ENCODE assay signal across 1 cellular context in genomic region chr14:24232645-24233537, GRCh38.
TF ChIP-seq lines count a peak whose summit lies in the region.

Gene GMPR2, plus strand, starts transcription at chr14:24232929. Its CDS starts 325 bp downstream, at chr14:24233254.

TF ChIP-seq in HepG2, 621 proteins besides CTCF, POLR2A, EP300 and RAD21 (continued from another document and continues in another):
- no peak; the same call in none of the 2 replicates for TF ChIP-seq SNAPC4 (CRISPR knock-in tag; IDR thresholded peaks at IDR 0.05)
- TF ChIP-seq GABPB1 (CRISPR knock-in tag; IDR thresholded peaks at IDR 0.05) = peak; percentile 90
- TF ChIP-seq FOXA3 (CRISPR knock-in tag; IDR thresholded peaks at IDR 0.05) = peak; percentile 50
- peak; percentile 92 for TF ChIP-seq RFX5 (IDR thresholded peaks at IDR 0.05; ENCODE audit: low read depth, low read length)
- TF ChIP-seq PTBP1 (IDR thresholded peaks at IDR 0.05; ENCODE audit: low read depth, low read length, poor library complexity, severe bottlenecking) = no peak
- no peak; the same call in 1 of the 2 replicates for TF ChIP-seq LCORL (IDR thresholded peaks at IDR 0.05)
- peak; percentile 98 for TF ChIP-seq LCORL (CRISPR knock-in tag; IDR thresholded peaks at IDR 0.05)
- TF ChIP-seq SKI (IDR thresholded peaks at IDR 0.05; ENCODE audit: partially characterized antibody) = no peak
- TF ChIP-seq RERE (CRISPR knock-in tag; IDR thresholded peaks at IDR 0.05; ENCODE audit: low read depth) = peak; percentile 10; the same call in 1 of the 2 replicates
- peak; percentile 93; the same call in 1 of the 2 replicates for TF ChIP-seq ZNF180 (CRISPR knock-in tag; IDR thresholded peaks at IDR 0.05; ENCODE audit: borderline replicate concordance, low read depth)
- TF ChIP-seq ZFP41 (CRISPR knock-in tag; IDR thresholded peaks at IDR 0.05; ENCODE audit: borderline replicate concordance) = no peak
- TF ChIP-seq ZNF276 (CRISPR knock-in tag; IDR thresholded peaks at IDR 0.05; ENCODE audit: low read depth) = peak; percentile 50; the same call in 1 of the 2 replicates
- no peak; the same call in 1 of the 2 replicates for TF ChIP-seq FOSL1 (CRISPR knock-in tag; IDR thresholded peaks at IDR 0.05; ENCODE audit: borderline replicate concordance)
- no peak; the same call in 1 of the 2 replicates for TF ChIP-seq TMF1 (CRISPR knock-in tag; IDR thresholded peaks at IDR 0.05; ENCODE audit: low read depth)
- no peak; the same call in 1 of the 2 replicates for TF ChIP-seq CBFB (CRISPR knock-in tag; IDR thresholded peaks at IDR 0.05)
- TF ChIP-seq CCDC6 (CRISPR knock-in tag; IDR thresholded peaks at IDR 0.05) = no peak
- TF ChIP-seq RAD51 (IDR thresholded peaks at IDR 0.05; ENCODE audit: borderline replicate concordance) = no peak
- TF ChIP-seq, protein P1, sequence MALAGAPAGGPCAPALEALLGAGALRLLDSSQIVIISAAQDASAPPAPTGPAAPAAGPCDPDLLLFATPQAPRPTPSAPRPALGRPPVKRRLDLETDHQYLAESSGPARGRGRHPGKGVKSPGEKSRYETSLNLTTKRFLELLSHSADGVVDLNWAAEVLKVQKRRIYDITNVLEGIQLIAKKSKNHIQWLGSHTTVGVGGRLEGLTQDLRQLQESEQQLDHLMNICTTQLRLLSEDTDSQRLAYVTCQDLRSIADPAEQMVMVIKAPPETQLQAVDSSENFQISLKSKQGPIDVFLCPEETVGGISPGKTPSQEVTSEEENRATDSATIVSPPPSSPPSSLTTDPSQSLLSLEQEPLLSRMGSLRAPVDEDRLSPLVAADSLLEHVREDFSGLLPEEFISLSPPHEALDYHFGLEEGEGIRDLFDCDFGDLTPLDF (CRISPR knock-in tag; IDR thresholded peaks at IDR 0.05) = peak; percentile 89
- TF ChIP-seq, protein P2, sequence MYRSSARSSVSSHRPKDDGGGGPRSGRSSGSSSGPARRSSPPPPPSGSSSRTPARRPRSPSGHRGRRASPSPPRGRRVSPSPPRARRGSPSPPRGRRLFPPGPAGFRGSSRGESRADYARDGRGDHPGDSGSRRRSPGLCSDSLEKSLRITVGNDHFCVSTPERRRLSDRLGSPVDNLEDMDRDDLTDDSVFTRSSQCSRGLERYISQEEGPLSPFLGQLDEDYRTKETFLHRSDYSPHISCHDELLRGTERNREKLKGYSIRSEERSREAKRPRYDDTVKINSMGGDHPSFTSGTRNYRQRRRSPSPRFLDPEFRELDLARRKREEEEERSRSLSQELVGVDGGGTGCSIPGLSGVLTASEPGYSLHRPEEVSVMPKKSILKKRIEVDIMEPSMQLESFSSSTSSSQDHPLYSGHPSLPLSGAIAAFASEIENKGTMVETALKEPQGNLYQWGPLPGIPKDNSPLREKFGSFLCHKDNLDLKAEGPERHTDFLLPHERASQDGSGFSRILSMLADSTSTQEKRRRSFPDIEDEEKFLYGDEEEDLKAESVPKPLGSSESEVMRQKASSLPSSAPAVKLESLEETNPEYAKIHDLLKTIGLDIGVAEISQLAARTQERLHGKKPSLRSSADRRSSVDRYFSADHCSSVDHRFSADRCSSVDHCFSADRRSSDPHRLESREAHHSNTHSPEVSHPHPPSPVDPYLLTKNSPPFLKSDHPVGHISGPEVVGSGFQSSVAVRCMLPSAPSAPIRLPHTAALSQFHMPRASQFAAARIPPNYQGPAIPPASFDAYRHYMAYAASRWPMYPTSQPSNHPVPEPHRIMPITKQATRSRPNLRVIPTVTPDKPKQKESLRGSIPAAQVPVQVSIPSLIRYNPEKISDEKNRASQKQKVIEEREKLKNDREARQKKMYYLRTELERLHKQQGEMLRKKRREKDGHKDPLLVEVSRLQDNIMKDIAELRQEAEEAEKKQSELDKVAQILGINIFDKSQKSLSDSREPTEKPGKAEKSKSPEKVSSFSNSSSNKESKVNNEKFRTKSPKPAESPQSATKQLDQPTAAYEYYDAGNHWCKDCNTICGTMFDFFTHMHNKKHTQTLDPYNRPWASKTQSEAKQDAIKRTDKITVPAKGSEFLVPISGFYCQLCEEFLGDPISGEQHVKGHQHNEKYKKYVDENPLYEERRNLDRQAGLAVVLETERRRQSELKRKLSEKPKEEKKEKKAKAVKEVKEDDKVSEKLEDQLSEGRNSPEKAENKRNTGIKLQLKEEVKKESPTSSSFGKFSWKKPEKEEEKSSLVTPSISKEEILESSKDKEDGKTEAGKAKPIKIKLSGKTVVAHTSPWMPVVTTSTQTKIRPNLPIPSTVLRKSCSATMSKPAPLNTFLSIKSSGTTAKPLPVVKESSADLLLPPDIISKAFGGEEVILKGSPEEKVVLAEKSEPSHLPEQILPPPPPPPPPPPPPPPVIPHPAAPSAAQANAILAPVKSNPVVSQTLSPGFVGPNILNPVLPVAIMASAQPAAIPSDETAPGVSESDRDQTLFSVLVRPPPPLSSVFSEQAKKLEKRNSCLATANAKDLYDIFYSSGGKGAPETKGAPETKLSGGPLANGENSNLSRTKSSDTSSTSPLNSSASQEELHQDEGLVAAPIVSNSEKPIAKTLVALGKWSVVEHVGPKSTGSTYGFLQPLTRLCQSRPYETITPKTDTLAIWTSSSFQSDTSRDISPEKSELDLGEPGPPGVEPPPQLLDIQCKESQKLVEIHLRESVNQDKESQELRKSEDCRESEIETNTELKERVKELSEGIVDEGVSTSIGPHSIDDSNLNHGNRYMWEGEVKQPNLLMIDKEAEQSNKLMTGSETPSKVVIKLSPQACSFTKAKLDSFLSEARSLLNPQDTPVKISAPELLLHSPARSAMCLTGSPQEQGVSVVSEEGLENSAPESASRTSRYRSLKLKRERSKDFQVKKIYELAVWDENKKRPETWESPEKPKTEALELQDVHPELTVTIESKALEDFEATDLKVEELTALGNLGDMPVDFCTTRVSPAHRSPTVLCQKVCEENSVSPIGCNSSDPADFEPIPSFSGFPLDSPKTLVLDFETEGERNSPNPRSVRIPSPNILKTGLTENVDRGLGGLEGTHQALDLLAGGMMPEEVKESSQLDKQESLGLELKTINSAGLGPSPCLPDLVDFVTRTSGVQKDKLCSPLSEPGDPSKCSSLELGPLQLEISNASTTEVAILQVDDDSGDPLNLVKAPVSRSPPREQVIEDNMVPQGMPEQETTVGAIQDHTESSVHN (CRISPR knock-in tag; IDR thresholded peaks at IDR 0.05) = peak; percentile 41; the same call in 1 of the 2 replicates
- TF ChIP-seq GABPA (IDR thresholded peaks at IDR 0.05; ENCODE audit: low read depth, low read length) = no peak
- no peak for TF ChIP-seq GABPA (CRISPR knock-in tag; IDR thresholded peaks at IDR 0.05; ENCODE audit: low read depth)
- peak; percentile 89; the same call in 1 of the 2 replicates for TF ChIP-seq ZFP36L1 (CRISPR knock-in tag; IDR thresholded peaks at IDR 0.05)
- TF ChIP-seq XBP1 (CRISPR knock-in tag; IDR thresholded peaks at IDR 0.05) = peak; percentile 92; the same call in 1 of the 2 replicates
- TF ChIP-seq MED8 (CRISPR knock-in tag; IDR thresholded peaks at IDR 0.05; ENCODE audit: insufficient replicate concordance) = peak; percentile 41
- TF ChIP-seq PHF21A (CRISPR knock-in tag; IDR thresholded peaks at IDR 0.05) = peak; percentile 68; the same call in 1 of the 2 replicates
- peak; percentile 91; the same call in 1 of the 2 replicates for TF ChIP-seq ZIK1 (CRISPR knock-in tag; IDR thresholded peaks at IDR 0.05; ENCODE audit: borderline replicate concordance, low read depth)
- TF ChIP-seq SNAI1 (CRISPR knock-in tag; IDR thresholded peaks at IDR 0.05; ENCODE audit: borderline replicate concordance) = peak; percentile 99
- peak; percentile 21 for TF ChIP-seq TSC22D2 (CRISPR knock-in tag; IDR thresholded peaks at IDR 0.05; ENCODE audit: borderline replicate concordance)
- no peak for TF ChIP-seq TAF15 (IDR thresholded peaks at IDR 0.05; ENCODE audit: low read depth, low read length, poor library complexity, severe bottlenecking)
- 0 out of 2 replicates have a peak, but pooled peaks have one; percentile 34 for TF ChIP-seq ZNF788 (CRISPR knock-in tag; IDR thresholded peaks at IDR 0.05; ENCODE audit: borderline replicate concordance)
- TF ChIP-seq ZFP1 (CRISPR knock-in tag; IDR thresholded peaks at IDR 0.05) = peak; percentile 19
- no peak for TF ChIP-seq RORA (CRISPR knock-in tag; IDR thresholded peaks at IDR 0.05)
- TF ChIP-seq ZNF878 (CRISPR knock-in tag; IDR thresholded peaks at IDR 0.05) = no peak
- TF ChIP-seq ZNF713 (CRISPR knock-in tag; IDR thresholded peaks at IDR 0.05) = 0 out of 2 replicates have a peak, but pooled peaks have one; percentile 8
- TF ChIP-seq BHLHE40 (IDR thresholded peaks at IDR 0.05; ENCODE audit: low read length) = no peak
- TF ChIP-seq RBFOX2 (IDR thresholded peaks at IDR 0.05; ENCODE audit: low read depth, low read length) = peak; percentile 67; the same call in 1 of the 2 replicates
- TF ChIP-seq REL (CRISPR knock-in tag; conservative IDR thresholded peaks at IDR 0.05) = peak; percentile 92
- peak; percentile 94 for TF ChIP-seq PAX8 (CRISPR knock-in tag; IDR thresholded peaks at IDR 0.05; ENCODE audit: borderline replicate concordance)
- no peak; the same call in 1 of the 2 replicates for TF ChIP-seq MATR3 (CRISPR knock-in tag; IDR thresholded peaks at IDR 0.05)
- peak; percentile 42; the same call in 1 of the 2 replicates for TF ChIP-seq SP4 (CRISPR knock-in tag; IDR thresholded peaks at IDR 0.05)
- TF ChIP-seq ZFY (CRISPR knock-in tag; IDR thresholded peaks at IDR 0.05) = peak; percentile 98
- TF ChIP-seq ZNF570 (CRISPR knock-in tag; IDR thresholded peaks at IDR 0.05; ENCODE audit: borderline replicate concordance) = no peak; the same call in 1 of the 2 replicates
